Comparison of ENCODE assay signal across 1 cellular context in the genomic region with DNA sequence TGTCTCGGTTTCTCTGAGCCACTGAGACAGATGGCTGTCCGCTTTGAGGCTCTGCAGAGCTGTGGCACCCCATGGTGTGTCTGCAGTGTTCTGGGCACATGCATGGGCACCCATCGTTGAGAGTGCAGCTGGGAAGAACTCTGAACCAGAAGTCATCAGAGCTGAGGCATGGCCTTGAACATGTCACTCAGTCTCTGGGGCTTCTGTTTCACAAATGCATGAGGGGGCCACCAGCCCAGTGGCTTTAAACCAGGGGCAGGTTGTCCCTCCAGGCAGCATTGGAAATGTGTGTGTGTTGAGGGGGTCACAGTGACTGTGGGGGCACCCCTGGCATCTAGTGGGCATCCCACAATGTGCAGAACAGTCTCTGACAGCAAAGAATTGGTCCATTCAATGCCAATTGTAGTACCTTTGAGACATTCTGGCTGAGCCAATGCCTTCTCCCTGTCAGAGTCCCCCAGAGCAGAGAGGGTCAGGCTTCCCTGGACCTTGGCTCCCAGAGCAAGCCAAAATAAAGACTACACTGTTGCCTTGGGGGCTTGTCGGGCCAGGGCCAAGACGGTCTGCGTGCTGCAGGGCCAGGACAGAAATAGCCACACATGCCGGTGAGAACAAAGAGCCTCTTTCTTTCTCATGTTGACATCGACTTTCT.
A peak's percentile ranks its signal among the peaks of the same experiment; 100 is the strongest.
TF ChIP-seq lines count a peak whose summit lies in the region.

No MANE protein-coding gene starts in this region.

TF ChIP-seq in HepG2, 621 proteins besides CTCF, POLR2A, EP300 and RAD21 (continued from another document and continues in another):
- TF ChIP-seq, protein P1, sequence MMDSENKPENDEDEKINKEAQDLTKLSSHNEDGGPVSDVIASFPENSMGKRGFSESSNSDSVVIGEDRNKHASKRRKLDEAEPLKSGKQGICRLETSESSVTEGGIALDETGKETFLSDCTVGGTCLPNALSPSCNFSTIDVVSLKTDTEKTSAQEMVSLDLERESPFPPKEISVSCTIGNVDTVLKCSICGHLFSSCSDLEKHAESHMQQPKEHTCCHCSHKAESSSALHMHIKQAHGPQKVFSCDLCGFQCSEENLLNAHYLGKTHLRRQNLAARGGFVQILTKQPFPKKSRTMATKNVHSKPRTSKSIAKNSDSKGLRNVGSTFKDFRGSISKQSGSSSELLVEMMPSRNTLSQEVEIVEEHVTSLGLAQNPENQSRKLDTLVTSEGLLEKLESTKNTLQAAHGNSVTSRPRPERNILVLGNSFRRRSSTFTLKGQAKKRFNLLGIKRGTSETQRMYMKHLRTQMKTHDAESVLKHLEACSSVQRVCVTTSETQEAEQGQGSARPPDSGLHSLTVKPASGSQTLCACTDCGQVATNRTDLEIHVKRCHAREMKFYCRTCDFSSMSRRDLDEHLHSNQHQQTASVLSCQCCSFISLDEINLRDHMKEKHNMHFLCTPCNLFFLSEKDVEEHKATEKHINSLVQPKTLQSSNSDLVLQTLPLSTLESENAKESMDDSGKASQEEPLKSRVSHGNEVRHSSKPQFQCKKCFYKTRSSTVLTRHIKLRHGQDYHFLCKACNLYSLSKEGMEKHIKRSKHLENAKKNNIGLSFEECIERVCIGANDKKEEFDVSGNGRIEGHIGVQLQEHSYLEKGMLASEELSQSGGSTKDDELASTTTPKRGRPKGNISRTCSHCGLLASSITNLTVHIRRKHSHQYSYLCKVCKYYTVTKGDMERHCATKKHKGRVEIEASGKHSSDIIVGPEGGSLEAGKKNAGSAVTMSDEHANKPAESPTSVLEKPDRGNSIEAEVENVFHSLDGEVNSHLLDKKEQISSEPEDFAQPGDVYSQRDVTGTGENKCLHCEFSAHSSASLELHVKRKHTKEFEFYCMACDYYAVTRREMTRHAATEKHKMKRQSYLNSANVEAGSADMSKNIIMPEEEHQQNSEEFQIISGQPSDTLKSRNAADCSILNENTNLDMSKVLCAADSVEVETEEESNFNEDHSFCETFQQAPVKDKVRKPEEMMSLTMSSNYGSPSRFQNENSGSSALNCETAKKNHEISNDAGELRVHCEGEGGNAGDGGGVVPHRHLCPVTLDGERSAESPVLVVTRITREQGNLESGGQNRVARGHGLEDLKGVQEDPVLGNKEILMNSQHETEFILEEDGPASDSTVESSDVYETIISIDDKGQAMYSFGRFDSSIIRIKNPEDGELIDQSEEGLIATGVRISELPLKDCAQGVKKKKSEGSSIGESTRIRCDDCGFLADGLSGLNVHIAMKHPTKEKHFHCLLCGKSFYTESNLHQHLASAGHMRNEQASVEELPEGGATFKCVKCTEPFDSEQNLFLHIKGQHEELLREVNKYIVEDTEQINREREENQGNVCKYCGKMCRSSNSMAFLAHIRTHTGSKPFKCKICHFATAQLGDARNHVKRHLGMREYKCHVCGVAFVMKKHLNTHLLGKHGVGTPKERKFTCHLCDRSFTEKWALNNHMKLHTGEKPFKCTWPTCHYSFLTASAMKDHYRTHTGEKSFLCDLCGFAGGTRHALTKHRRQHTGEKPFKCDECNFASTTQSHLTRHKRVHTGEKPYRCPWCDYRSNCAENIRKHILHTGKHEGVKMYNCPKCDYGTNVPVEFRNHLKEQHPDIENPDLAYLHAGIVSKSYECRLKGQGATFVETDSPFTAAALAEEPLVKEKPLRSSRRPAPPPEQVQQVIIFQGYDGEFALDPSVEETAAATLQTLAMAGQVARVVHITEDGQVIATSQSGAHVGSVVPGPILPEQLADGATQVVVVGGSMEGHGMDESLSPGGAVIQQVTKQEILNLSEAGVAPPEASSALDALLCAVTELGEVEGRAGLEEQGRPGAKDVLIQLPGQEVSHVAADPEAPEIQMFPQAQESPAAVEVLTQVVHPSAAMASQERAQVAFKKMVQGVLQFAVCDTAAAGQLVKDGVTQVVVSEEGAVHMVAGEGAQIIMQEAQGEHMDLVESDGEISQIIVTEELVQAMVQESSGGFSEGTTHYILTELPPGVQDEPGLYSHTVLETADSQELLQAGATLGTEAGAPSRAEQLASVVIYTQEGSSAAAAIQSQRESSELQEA (CRISPR knock-in tag; IDR thresholded peaks at IDR 0.05; ENCODE audit: not compliant biosample characterization), result no peak
- TF ChIP-seq IKZF1 (IDR thresholded peaks at IDR 0.05), result no peak
- TF ChIP-seq RORA (CRISPR knock-in tag; IDR thresholded peaks at IDR 0.05), result no peak
- no peak for TF ChIP-seq ZNF577 (CRISPR knock-in tag; IDR thresholded peaks at IDR 0.05; ENCODE audit: borderline replicate concordance, low read depth)
- peak; percentile 66; the same call in 1 of the 2 replicates for TF ChIP-seq BCL6 (CRISPR knock-in tag; IDR thresholded peaks at IDR 0.05)
- no peak for TF ChIP-seq JUNB (CRISPR knock-in tag; IDR thresholded peaks at IDR 0.05; ENCODE audit: borderline replicate concordance)
- no peak for TF ChIP-seq ZNF230 (CRISPR knock-in tag; IDR thresholded peaks at IDR 0.05)
- TF ChIP-seq, protein P2, sequence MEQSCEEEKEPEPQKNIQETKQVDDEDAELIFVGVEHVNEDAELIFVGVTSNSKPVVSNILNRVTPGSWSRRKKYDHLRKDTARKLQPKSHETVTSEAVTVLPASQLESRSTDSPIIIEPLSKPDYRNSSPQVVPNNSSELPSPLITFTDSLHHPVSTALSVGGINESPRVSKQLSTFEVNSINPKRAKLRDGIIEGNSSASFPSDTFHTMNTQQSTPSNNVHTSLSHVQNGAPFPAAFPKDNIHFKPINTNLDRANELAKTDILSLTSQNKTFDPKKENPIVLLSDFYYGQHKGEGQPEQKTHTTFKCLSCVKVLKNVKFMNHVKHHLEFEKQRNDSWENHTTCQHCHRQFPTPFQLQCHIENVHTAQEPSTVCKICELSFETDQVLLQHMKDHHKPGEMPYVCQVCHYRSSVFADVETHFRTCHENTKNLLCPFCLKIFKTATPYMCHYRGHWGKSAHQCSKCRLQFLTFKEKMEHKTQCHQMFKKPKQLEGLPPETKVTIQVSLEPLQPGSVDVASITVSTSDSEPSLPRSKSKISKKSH (CRISPR knock-in tag; IDR thresholded peaks at IDR 0.05; ENCODE audit: borderline replicate concordance), result no peak
- TF ChIP-seq, protein P3, sequence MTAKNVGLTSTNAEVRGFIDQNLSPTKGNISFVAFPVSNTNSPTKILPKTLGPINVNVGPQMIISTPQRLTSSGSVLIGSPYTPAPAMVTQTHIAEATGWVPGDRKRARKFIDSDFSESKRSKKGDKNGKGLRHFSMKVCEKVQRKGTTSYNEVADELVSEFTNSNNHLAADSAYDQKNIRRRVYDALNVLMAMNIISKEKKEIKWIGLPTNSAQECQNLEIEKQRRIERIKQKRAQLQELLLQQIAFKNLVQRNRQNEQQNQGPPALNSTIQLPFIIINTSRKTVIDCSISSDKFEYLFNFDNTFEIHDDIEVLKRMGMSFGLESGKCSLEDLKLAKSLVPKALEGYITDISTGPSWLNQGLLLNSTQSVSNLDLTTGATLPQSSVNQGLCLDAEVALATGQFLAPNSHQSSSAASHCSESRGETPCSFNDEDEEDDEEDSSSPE (CRISPR knock-in tag; IDR thresholded peaks at IDR 0.05), result no peak
- TF ChIP-seq SRSF4 (IDR thresholded peaks at IDR 0.05; ENCODE audit: low read depth, low read length, poor library complexity, severe bottlenecking), result no peak
- peak; percentile 22; the same call in 1 of the 2 replicates for TF ChIP-seq SOX5 (CRISPR knock-in tag; IDR thresholded peaks at IDR 0.05; ENCODE audit: borderline replicate concordance)
- TF ChIP-seq, protein P4, sequence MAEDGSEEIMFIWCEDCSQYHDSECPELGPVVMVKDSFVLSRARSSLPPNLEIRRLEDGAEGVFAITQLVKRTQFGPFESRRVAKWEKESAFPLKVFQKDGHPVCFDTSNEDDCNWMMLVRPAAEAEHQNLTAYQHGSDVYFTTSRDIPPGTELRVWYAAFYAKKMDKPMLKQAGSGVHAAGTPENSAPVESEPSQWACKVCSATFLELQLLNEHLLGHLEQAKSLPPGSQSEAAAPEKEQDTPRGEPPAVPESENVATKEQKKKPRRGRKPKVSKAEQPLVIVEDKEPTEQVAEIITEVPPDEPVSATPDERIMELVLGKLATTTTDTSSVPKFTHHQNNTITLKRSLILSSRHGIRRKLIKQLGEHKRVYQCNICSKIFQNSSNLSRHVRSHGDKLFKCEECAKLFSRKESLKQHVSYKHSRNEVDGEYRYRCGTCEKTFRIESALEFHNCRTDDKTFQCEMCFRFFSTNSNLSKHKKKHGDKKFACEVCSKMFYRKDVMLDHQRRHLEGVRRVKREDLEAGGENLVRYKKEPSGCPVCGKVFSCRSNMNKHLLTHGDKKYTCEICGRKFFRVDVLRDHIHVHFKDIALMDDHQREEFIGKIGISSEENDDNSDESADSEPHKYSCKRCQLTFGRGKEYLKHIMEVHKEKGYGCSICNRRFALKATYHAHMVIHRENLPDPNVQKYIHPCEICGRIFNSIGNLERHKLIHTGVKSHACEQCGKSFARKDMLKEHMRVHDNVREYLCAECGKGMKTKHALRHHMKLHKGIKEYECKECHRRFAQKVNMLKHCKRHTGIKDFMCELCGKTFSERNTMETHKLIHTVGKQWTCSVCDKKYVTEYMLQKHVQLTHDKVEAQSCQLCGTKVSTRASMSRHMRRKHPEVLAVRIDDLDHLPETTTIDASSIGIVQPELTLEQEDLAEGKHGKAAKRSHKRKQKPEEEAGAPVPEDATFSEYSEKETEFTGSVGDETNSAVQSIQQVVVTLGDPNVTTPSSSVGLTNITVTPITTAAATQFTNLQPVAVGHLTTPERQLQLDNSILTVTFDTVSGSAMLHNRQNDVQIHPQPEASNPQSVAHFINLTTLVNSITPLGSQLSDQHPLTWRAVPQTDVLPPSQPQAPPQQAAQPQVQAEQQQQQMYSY (CRISPR knock-in tag; IDR thresholded peaks at IDR 0.05), result no peak
- no peak for TF ChIP-seq ZNF775 (CRISPR knock-in tag; IDR thresholded peaks at IDR 0.05; ENCODE audit: borderline replicate concordance)
- TF ChIP-seq MYC (CRISPR knock-in tag; IDR thresholded peaks at IDR 0.05; ENCODE audit: borderline replicate concordance), result no peak; the same call in none of the 2 replicates
- no peak for TF ChIP-seq NBN (conservative IDR thresholded peaks at IDR 0.05)
- 0 out of 2 replicates have a peak, but pooled peaks have one; percentile 3 for TF ChIP-seq ZMYM3 (CRISPR knock-in tag; IDR thresholded peaks at IDR 0.05)
- TF ChIP-seq POLR2AphosphoS5 (IDR thresholded peaks at IDR 0.05; ENCODE audit: low read depth, low read length), result no peak; the same call in 1 of the 2 replicates
- TF ChIP-seq JUND (CRISPR knock-in tag; IDR thresholded peaks at IDR 0.05), result no peak
- TF ChIP-seq IRX3 (CRISPR knock-in tag; IDR thresholded peaks at IDR 0.05; ENCODE audit: borderline replicate concordance, low read depth), result no peak
- TF ChIP-seq ZNF101 (CRISPR knock-in tag; IDR thresholded peaks at IDR 0.05; ENCODE audit: borderline replicate concordance, low read depth), result no peak
- TF ChIP-seq, protein P5, sequence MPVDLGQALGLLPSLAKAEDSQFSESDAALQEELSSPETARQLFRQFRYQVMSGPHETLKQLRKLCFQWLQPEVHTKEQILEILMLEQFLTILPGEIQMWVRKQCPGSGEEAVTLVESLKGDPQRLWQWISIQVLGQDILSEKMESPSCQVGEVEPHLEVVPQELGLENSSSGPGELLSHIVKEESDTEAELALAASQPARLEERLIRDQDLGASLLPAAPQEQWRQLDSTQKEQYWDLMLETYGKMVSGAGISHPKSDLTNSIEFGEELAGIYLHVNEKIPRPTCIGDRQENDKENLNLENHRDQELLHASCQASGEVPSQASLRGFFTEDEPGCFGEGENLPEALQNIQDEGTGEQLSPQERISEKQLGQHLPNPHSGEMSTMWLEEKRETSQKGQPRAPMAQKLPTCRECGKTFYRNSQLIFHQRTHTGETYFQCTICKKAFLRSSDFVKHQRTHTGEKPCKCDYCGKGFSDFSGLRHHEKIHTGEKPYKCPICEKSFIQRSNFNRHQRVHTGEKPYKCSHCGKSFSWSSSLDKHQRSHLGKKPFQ (CRISPR knock-in tag; IDR thresholded peaks at IDR 0.05; ENCODE audit: insufficient replicate concordance), result no peak
- TF ChIP-seq KDM1A (CRISPR knock-in tag; IDR thresholded peaks at IDR 0.05), result no peak
- no peak for TF ChIP-seq PCBP2 (optimal IDR thresholded peaks at IDR 0.05; ENCODE audit: low read depth, low read length, poor library complexity, severe bottlenecking)
- no peak for TF ChIP-seq REXO4 (CRISPR knock-in tag; IDR thresholded peaks at IDR 0.05; ENCODE audit: borderline replicate concordance)
- no peak for TF ChIP-seq SRY (CRISPR knock-in tag; IDR thresholded peaks at IDR 0.05)
- no peak for TF ChIP-seq ELF4 (CRISPR knock-in tag; IDR thresholded peaks at IDR 0.05; ENCODE audit: borderline replicate concordance)
- no peak for TF ChIP-seq ZNF367 (CRISPR knock-in tag; IDR thresholded peaks at IDR 0.05; ENCODE audit: borderline replicate concordance)
- TF ChIP-seq, protein P6, sequence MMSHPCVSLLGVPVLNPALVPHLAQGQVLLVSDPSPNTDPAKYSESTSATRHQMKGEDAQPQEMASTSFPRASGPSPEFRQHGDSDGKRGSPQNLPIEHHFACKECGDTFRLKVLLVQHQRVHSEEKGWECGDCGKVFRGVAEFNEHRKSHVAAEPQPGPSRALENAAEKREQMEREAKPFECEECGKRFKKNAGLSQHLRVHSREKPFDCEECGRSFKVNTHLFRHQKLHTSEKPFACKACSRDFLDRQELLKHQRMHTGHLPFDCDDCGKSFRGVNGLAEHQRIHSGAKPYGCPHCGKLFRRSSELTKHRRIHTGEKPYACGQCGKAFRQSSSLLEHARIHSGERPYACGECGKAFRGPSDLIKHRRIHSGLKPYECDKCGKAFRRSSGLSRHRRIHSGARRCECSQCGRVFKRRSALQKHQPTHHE (CRISPR knock-in tag; IDR thresholded peaks at IDR 0.05; ENCODE audit: borderline replicate concordance), result no peak
- TF ChIP-seq ZNF616 (CRISPR knock-in tag; IDR thresholded peaks at IDR 0.05; ENCODE audit: low read depth), result no peak
- no peak for TF ChIP-seq YEATS2 (CRISPR knock-in tag; IDR thresholded peaks at IDR 0.05; ENCODE audit: borderline replicate concordance)
- no peak for TF ChIP-seq TBL1XR1 (IDR thresholded peaks at IDR 0.05; ENCODE audit: borderline replicate concordance, low read length, partially characterized antibody)
- no peak for TF ChIP-seq POLR2G (IDR thresholded peaks at IDR 0.05; ENCODE audit: low read depth, low read length)
